In the genomic region with DNA sequence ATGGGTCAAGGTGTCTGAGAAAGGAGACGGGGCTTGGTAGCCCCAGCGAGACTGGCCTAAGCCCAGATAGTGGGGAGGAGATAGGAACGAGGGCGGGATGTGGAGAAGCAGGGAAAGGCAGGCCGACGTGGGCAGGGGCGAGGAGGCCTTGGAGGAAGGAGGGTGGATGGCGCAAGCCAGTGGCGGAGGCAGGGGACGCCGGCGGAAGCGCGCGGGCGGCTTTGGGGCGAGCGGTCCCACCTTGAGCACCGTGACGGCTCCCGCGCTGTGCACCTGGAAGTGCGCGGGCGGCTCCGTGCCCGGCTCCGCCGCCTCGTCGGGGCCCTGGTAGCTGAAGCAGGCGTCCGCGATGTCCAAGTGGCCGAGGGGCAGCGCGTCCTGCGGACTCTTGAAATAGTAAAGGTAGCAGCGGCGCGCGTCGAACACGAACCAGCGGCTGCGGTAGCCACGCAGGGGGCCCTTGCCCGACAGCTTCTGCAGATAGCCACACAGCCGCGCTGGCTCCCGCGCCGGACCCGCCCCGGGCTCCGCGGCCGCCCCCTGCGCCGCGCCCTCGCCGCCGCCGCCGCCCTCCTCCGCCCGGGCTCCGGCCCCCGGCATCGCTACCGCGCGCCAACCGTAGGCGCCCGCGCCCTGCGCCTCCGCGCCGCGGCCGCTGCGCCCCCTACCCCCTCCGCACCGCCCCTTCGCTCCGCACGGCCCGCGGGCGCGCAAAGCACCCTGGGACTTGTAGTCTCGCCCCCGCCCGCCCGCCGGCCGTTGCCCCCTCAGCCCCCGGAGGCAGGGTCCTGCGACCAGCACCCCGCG, we compare ENCODE assay signal across 1 cellular context.
A peak's percentile ranks its signal among the peaks of the same experiment; 100 is the strongest.
TF ChIP-seq lines count a peak whose summit lies in the region.

A gene (minus strand): TSS at position 659 of the 807 bp plus-strand sequence. CDS start 59 bp downstream, at position 600.

TF ChIP-seq in K562, 482 proteins besides CTCF, POLR2A, EP300 and RAD21 (continued from another document and continues in another):
- TF ChIP-seq, protein P1, sequence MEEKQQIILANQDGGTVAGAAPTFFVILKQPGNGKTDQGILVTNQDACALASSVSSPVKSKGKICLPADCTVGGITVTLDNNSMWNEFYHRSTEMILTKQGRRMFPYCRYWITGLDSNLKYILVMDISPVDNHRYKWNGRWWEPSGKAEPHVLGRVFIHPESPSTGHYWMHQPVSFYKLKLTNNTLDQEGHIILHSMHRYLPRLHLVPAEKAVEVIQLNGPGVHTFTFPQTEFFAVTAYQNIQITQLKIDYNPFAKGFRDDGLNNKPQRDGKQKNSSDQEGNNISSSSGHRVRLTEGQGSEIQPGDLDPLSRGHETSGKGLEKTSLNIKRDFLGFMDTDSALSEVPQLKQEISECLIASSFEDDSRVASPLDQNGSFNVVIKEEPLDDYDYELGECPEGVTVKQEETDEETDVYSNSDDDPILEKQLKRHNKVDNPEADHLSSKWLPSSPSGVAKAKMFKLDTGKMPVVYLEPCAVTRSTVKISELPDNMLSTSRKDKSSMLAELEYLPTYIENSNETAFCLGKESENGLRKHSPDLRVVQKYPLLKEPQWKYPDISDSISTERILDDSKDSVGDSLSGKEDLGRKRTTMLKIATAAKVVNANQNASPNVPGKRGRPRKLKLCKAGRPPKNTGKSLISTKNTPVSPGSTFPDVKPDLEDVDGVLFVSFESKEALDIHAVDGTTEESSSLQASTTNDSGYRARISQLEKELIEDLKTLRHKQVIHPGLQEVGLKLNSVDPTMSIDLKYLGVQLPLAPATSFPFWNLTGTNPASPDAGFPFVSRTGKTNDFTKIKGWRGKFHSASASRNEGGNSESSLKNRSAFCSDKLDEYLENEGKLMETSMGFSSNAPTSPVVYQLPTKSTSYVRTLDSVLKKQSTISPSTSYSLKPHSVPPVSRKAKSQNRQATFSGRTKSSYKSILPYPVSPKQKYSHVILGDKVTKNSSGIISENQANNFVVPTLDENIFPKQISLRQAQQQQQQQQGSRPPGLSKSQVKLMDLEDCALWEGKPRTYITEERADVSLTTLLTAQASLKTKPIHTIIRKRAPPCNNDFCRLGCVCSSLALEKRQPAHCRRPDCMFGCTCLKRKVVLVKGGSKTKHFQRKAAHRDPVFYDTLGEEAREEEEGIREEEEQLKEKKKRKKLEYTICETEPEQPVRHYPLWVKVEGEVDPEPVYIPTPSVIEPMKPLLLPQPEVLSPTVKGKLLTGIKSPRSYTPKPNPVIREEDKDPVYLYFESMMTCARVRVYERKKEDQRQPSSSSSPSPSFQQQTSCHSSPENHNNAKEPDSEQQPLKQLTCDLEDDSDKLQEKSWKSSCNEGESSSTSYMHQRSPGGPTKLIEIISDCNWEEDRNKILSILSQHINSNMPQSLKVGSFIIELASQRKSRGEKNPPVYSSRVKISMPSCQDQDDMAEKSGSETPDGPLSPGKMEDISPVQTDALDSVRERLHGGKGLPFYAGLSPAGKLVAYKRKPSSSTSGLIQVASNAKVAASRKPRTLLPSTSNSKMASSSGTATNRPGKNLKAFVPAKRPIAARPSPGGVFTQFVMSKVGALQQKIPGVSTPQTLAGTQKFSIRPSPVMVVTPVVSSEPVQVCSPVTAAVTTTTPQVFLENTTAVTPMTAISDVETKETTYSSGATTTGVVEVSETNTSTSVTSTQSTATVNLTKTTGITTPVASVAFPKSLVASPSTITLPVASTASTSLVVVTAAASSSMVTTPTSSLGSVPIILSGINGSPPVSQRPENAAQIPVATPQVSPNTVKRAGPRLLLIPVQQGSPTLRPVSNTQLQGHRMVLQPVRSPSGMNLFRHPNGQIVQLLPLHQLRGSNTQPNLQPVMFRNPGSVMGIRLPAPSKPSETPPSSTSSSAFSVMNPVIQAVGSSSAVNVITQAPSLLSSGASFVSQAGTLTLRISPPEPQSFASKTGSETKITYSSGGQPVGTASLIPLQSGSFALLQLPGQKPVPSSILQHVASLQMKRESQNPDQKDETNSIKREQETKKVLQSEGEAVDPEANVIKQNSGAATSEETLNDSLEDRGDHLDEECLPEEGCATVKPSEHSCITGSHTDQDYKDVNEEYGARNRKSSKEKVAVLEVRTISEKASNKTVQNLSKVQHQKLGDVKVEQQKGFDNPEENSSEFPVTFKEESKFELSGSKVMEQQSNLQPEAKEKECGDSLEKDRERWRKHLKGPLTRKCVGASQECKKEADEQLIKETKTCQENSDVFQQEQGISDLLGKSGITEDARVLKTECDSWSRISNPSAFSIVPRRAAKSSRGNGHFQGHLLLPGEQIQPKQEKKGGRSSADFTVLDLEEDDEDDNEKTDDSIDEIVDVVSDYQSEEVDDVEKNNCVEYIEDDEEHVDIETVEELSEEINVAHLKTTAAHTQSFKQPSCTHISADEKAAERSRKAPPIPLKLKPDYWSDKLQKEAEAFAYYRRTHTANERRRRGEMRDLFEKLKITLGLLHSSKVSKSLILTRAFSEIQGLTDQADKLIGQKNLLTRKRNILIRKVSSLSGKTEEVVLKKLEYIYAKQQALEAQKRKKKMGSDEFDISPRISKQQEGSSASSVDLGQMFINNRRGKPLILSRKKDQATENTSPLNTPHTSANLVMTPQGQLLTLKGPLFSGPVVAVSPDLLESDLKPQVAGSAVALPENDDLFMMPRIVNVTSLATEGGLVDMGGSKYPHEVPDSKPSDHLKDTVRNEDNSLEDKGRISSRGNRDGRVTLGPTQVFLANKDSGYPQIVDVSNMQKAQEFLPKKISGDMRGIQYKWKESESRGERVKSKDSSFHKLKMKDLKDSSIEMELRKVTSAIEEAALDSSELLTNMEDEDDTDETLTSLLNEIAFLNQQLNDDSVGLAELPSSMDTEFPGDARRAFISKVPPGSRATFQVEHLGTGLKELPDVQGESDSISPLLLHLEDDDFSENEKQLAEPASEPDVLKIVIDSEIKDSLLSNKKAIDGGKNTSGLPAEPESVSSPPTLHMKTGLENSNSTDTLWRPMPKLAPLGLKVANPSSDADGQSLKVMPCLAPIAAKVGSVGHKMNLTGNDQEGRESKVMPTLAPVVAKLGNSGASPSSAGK (IDR thresholded peaks at IDR 0.05): peak; percentile 31; the same call in 1 of the 2 replicates
- TF ChIP-seq, protein P2, sequence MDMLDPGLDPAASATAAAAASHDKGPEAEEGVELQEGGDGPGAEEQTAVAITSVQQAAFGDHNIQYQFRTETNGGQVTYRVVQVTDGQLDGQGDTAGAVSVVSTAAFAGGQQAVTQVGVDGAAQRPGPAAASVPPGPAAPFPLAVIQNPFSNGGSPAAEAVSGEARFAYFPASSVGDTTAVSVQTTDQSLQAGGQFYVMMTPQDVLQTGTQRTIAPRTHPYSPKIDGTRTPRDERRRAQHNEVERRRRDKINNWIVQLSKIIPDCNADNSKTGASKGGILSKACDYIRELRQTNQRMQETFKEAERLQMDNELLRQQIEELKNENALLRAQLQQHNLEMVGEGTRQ (CRISPR knock-in tag; IDR thresholded peaks at IDR 0.05): no peak
- no peak for TF ChIP-seq ARID2 (IDR thresholded peaks at IDR 0.05)
- no peak for TF ChIP-seq MYBL2 (IDR thresholded peaks at IDR 0.05; ENCODE audit: low read depth)
- TF ChIP-seq MYBL2 (CRISPR knock-in tag; IDR thresholded peaks at IDR 0.05; ENCODE audit: borderline replicate concordance): no peak
- no peak for TF ChIP-seq FOS (IDR thresholded peaks at IDR 0.05; ENCODE audit: extremely low read depth, insufficient read length)
- no peak for TF ChIP-seq SMAD3 (CRISPR knock-in tag; conservative IDR thresholded peaks at IDR 0.05)
- no peak for TF ChIP-seq EWSR1 (IDR thresholded peaks at IDR 0.05; ENCODE audit: borderline replicate concordance, low read depth, partially characterized antibody)
- peak; percentile 15; the same call in 1 of the 2 replicates for TF ChIP-seq HNRNPL (IDR thresholded peaks at IDR 0.05; ENCODE audit: low read depth, low read length)
- no peak for TF ChIP-seq RFX7 (CRISPR knock-in tag; IDR thresholded peaks at IDR 0.05)
- TF ChIP-seq SMARCE1 (IDR thresholded peaks at IDR 0.05): no peak
- no peak for TF ChIP-seq ZC3H4 (CRISPR knock-in tag; IDR thresholded peaks at IDR 0.05; ENCODE audit: borderline replicate concordance)
- TF ChIP-seq TBL1XR1 (IDR thresholded peaks at IDR 0.05; ENCODE audit: low read length in 2 of 2): no peak
- peak; percentile 44; the same call in 1 of the 2 replicates for TF ChIP-seq RB1 (IDR thresholded peaks at IDR 0.05; ENCODE audit: low read depth)
- TF ChIP-seq CREM (IDR thresholded peaks at IDR 0.05; ENCODE audit: low read depth): peak; percentile 64
- no peak for TF ChIP-seq OTX1 (CRISPR knock-in tag; IDR thresholded peaks at IDR 0.05)
- no peak for TF ChIP-seq TCF3 (CRISPR knock-in tag; IDR thresholded peaks at IDR 0.05)
- no peak for TF ChIP-seq ZC3H8 (IDR thresholded peaks at IDR 0.05)
- TF ChIP-seq, protein P3, sequence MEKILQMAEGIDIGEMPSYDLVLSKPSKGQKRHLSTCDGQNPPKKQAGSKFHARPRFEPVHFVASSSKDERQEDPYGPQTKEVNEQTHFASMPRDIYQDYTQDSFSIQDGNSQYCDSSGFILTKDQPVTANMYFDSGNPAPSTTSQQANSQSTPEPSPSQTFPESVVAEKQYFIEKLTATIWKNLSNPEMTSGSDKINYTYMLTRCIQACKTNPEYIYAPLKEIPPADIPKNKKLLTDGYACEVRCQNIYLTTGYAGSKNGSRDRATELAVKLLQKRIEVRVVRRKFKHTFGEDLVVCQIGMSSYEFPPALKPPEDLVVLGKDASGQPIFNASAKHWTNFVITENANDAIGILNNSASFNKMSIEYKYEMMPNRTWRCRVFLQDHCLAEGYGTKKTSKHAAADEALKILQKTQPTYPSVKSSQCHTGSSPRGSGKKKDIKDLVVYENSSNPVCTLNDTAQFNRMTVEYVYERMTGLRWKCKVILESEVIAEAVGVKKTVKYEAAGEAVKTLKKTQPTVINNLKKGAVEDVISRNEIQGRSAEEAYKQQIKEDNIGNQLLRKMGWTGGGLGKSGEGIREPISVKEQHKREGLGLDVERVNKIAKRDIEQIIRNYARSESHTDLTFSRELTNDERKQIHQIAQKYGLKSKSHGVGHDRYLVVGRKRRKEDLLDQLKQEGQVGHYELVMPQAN (IDR thresholded peaks at IDR 0.05; ENCODE audit: borderline replicate concordance): no peak
- 0 out of 2 replicates have a peak, but pooled peaks have one; percentile 22 for TF ChIP-seq SMARCA4 (IDR thresholded peaks at IDR 0.05)
- TF ChIP-seq STAT5B (CRISPR knock-in tag; IDR thresholded peaks at IDR 0.05): no peak
- TF ChIP-seq, protein P4, sequence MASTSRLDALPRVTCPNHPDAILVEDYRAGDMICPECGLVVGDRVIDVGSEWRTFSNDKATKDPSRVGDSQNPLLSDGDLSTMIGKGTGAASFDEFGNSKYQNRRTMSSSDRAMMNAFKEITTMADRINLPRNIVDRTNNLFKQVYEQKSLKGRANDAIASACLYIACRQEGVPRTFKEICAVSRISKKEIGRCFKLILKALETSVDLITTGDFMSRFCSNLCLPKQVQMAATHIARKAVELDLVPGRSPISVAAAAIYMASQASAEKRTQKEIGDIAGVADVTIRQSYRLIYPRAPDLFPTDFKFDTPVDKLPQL (IDR thresholded peaks at IDR 0.05; ENCODE audit: extremely low read depth, insufficient read length): no peak
- TF ChIP-seq ZNF324 (CRISPR knock-in tag; IDR thresholded peaks at IDR 0.05): no peak
- peak; percentile 76 for TF ChIP-seq CTBP1 (IDR thresholded peaks at IDR 0.05; ENCODE audit: borderline replicate concordance)
- TF ChIP-seq, protein P5, sequence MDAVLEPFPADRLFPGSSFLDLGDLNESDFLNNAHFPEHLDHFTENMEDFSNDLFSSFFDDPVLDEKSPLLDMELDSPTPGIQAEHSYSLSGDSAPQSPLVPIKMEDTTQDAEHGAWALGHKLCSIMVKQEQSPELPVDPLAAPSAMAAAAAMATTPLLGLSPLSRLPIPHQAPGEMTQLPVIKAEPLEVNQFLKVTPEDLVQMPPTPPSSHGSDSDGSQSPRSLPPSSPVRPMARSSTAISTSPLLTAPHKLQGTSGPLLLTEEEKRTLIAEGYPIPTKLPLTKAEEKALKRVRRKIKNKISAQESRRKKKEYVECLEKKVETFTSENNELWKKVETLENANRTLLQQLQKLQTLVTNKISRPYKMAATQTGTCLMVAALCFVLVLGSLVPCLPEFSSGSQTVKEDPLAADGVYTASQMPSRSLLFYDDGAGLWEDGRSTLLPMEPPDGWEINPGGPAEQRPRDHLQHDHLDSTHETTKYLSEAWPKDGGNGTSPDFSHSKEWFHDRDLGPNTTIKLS (IDR thresholded peaks at IDR 0.05; ENCODE audit: borderline replicate concordance, low read depth): no peak
- TF ChIP-seq SIN3A (IDR thresholded peaks at IDR 0.05; ENCODE audit: borderline replicate concordance in 2 of 2, control insufficient read depth in 1 of 2, low read depth in 2 of 2, low read length in 2 of 2): no peak; a peak in 1 of 4 replicates
- no peak for TF ChIP-seq HLTF (IDR thresholded peaks at IDR 0.05)
- TF ChIP-seq RBM14 (IDR thresholded peaks at IDR 0.05; ENCODE audit: borderline replicate concordance, insufficient read depth, low read depth, low read length): no peak
- no peak for TF ChIP-seq ETV6 (IDR thresholded peaks at IDR 0.05; ENCODE audit: borderline replicate concordance in 1 of 2, low read depth in 2 of 2, low read length in 1 of 2)
- no peak for TF ChIP-seq ETV6 (CRISPR knock-in tag; IDR thresholded peaks at IDR 0.05; ENCODE audit: borderline replicate concordance)
- no peak for TF ChIP-seq RBM17 (IDR thresholded peaks at IDR 0.05; ENCODE audit: borderline replicate concordance, low read depth, low read length)
- TF ChIP-seq TARDBP (IDR thresholded peaks at IDR 0.05): no peak
- TF ChIP-seq, protein P6, sequence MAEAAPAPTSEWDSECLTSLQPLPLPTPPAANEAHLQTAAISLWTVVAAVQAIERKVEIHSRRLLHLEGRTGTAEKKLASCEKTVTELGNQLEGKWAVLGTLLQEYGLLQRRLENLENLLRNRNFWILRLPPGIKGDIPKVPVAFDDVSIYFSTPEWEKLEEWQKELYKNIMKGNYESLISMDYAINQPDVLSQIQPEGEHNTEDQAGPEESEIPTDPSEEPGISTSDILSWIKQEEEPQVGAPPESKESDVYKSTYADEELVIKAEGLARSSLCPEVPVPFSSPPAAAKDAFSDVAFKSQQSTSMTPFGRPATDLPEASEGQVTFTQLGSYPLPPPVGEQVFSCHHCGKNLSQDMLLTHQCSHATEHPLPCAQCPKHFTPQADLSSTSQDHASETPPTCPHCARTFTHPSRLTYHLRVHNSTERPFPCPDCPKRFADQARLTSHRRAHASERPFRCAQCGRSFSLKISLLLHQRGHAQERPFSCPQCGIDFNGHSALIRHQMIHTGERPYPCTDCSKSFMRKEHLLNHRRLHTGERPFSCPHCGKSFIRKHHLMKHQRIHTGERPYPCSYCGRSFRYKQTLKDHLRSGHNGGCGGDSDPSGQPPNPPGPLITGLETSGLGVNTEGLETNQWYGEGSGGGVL (CRISPR knock-in tag; IDR thresholded peaks at IDR 0.05): no peak
- TF ChIP-seq TSC22D4 (tag; IDR thresholded peaks at IDR 0.05): no peak
- no peak for TF ChIP-seq PHF20 (IDR thresholded peaks at IDR 0.05; ENCODE audit: partially characterized antibody)
- 0 out of 2 replicates have a peak, but pooled peaks have one; percentile 31 for TF ChIP-seq ZEB2 (IDR thresholded peaks at IDR 0.05)
- TF ChIP-seq ADNP (tag; IDR thresholded peaks at IDR 0.05): no peak
- TF ChIP-seq NR2C2 (CRISPR knock-in tag; IDR thresholded peaks at IDR 0.05): no peak
- peak; percentile 84 for TF ChIP-seq NR2C2 (tag; IDR thresholded peaks at IDR 0.05)
- TF ChIP-seq YY1 (IDR thresholded peaks at IDR 0.05; ENCODE audit: borderline replicate concordance in 1 of 3, control insufficient read depth in 1 of 3, extremely low read depth in 1 of 3, insufficient read depth in 3 of 3, insufficient read length in 1 of 3, insufficient replicate concordance in 2 of 3, low read depth in 1 of 3, low read length in 2 of 3): peak in 2 of 3 experiments; percentile 29 to 49
- no peak for TF ChIP-seq SREBF2 (CRISPR knock-in tag; IDR thresholded peaks at IDR 0.05)
- peak; percentile 84 for TF ChIP-seq HNRNPLL (IDR thresholded peaks at IDR 0.05; ENCODE audit: low read depth, low read length, poor library complexity, severe bottlenecking)
- peak; percentile 24; a peak in 2 of 4 replicates for TF ChIP-seq MAZ (CRISPR knock-in tag; conservative IDR thresholded peaks at IDR 0.05 in 1 of 2, IDR thresholded peaks at IDR 0.05 in 1 of 2)
